1 cellular context compared by ENCODE assay signal in the genomic region with DNA sequence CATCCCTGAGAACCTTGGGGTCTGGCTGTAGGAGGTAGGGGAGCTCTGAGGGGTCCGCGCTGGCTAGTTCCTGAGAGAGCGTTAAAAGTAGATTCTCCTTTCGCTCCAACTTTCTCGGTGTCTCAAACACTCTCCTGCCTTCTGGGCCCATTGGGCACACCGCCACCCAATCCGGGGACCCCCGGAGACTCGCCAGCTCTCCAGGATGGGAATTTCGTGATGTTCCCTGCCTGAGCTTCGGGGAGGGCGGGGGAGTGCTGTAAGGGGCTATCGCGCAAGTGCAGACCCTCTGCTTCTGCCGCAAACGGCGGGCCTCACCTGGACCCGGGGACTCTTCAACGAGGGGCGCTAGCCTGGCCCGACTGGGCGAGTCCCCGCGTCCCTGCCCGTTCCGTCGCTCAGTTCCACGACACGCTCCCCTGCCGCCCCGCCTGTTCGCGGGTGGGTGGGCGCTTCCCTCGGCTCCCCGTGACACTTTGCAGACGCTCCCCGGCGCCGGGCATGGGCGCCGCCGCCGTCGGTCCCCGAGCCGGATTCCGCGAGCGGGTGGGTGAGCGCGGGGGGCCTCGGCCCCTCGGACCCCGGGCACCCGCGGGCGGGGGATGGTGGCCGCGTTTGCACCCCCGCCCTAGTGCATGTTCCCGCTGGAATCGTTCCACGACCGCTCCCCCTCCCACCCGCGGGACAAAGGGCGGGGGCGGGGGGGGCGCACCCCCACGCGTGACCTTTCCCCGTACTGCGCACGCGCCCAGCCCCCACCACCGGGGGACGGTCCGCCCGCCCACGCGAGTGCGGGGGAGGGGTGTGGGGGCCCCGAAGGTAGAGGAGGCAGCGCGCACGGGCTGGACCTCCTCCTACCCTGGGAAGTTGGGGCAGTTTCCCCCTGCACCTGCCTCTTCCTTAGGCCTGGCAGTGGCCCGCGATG.
TF ChIP-seq lines count a peak whose summit lies in the region.

Gene CCDC106, plus strand, starts transcription at position 481 of the 925 bp plus-strand sequence. CDS start 835 bp downstream, outside the sequence.

TF ChIP-seq in K562, 482 proteins besides CTCF, POLR2A, EP300 and RAD21 (continued from another document and continues in another):
- TF ChIP-seq, protein P1, sequence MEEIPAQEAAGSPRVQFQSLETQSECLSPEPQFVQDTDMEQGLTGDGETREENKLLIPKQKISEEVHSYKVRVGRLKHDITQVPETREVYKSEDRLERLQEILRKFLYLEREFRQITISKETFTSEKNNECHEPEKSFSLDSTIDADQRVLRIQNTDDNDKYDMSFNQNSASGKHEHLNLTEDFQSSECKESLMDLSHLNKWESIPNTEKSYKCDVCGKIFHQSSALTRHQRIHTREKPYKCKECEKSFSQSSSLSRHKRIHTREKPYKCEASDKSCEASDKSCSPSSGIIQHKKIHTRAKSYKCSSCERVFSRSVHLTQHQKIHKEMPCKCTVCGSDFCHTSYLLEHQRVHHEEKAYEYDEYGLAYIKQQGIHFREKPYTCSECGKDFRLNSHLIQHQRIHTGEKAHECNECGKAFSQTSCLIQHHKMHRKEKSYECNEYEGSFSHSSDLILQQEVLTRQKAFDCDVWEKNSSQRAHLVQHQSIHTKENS (CRISPR knock-in tag; IDR thresholded peaks at IDR 0.05) = no peak
- no peak for TF ChIP-seq E2F6 (IDR thresholded peaks at IDR 0.05; ENCODE audit: borderline replicate concordance in 1 of 2, extremely low read depth in 1 of 2, insufficient read depth in 1 of 2, insufficient read length in 1 of 2, low read depth in 1 of 2, low read length in 1 of 2, poor library complexity in 1 of 2, severe bottlenecking in 1 of 2)
- TF ChIP-seq ZEB2 (IDR thresholded peaks at IDR 0.05) = no peak
- no peak for TF ChIP-seq NCOA1 (IDR thresholded peaks at IDR 0.05; ENCODE audit: low read depth)
- no peak for TF ChIP-seq CAMTA2 (CRISPR knock-in tag; conservative IDR thresholded peaks at IDR 0.05)
- TF ChIP-seq, protein P2, sequence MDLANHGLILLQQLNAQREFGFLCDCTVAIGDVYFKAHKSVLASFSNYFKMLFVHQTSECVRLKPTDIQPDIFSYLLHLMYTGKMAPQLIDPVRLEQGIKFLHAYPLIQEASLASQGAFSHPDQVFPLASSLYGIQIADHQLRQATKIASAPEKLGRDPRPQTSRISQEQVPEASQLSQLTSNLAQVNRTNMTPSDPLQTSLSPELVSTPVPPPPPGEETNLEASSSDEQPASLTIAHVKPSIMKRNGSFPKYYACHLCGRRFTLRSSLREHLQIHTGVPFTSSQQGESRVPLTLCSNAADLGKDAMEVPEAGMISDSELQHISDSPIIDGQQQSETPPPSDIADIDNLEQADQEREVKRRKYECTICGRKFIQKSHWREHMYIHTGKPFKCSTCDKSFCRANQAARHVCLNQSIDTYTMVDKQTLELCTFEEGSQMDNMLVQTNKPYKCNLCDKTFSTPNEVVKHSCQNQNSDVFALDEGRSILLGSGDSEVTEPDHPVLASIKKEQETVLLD (IDR thresholded peaks at IDR 0.05) = peak; percentile 88
- 0 out of 2 replicates have a peak, but pooled peaks have one; percentile 24 for TF ChIP-seq RBM14 (IDR thresholded peaks at IDR 0.05; ENCODE audit: borderline replicate concordance, insufficient read depth, low read depth, low read length)
- no peak for TF ChIP-seq ZBTB12 (CRISPR knock-in tag; IDR thresholded peaks at IDR 0.05)
- TF ChIP-seq, protein P3, sequence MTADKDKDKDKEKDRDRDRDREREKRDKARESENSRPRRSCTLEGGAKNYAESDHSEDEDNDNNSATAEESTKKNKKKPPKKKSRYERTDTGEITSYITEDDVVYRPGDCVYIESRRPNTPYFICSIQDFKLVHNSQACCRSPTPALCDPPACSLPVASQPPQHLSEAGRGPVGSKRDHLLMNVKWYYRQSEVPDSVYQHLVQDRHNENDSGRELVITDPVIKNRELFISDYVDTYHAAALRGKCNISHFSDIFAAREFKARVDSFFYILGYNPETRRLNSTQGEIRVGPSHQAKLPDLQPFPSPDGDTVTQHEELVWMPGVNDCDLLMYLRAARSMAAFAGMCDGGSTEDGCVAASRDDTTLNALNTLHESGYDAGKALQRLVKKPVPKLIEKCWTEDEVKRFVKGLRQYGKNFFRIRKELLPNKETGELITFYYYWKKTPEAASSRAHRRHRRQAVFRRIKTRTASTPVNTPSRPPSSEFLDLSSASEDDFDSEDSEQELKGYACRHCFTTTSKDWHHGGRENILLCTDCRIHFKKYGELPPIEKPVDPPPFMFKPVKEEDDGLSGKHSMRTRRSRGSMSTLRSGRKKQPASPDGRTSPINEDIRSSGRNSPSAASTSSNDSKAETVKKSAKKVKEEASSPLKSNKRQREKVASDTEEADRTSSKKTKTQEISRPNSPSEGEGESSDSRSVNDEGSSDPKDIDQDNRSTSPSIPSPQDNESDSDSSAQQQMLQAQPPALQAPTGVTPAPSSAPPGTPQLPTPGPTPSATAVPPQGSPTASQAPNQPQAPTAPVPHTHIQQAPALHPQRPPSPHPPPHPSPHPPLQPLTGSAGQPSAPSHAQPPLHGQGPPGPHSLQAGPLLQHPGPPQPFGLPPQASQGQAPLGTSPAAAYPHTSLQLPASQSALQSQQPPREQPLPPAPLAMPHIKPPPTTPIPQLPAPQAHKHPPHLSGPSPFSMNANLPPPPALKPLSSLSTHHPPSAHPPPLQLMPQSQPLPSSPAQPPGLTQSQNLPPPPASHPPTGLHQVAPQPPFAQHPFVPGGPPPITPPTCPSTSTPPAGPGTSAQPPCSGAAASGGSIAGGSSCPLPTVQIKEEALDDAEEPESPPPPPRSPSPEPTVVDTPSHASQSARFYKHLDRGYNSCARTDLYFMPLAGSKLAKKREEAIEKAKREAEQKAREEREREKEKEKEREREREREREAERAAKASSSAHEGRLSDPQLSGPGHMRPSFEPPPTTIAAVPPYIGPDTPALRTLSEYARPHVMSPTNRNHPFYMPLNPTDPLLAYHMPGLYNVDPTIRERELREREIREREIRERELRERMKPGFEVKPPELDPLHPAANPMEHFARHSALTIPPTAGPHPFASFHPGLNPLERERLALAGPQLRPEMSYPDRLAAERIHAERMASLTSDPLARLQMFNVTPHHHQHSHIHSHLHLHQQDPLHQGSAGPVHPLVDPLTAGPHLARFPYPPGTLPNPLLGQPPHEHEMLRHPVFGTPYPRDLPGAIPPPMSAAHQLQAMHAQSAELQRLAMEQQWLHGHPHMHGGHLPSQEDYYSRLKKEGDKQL (CRISPR knock-in tag; IDR thresholded peaks at IDR 0.05; ENCODE audit: borderline replicate concordance) = no peak
- no peak for TF ChIP-seq ZNF76 (CRISPR knock-in tag; IDR thresholded peaks at IDR 0.05; ENCODE audit: borderline replicate concordance)
- TF ChIP-seq RB1 (IDR thresholded peaks at IDR 0.05; ENCODE audit: low read depth) = peak; percentile 92
- no peak for TF ChIP-seq EWSR1 (IDR thresholded peaks at IDR 0.05; ENCODE audit: borderline replicate concordance, low read depth, partially characterized antibody)
- peak; percentile 86 for TF ChIP-seq SP1 (CRISPR knock-in tag; IDR thresholded peaks at IDR 0.05)
- no peak for TF ChIP-seq GTF2F1 (IDR thresholded peaks at IDR 0.05; ENCODE audit: low read depth, low read length)
- no peak for TF ChIP-seq NFRKB (IDR thresholded peaks at IDR 0.05; ENCODE audit: low read depth)
- no peak for TF ChIP-seq KDM2B (CRISPR knock-in tag; IDR thresholded peaks at IDR 0.05)
- TF ChIP-seq ZNF165 (CRISPR knock-in tag; IDR thresholded peaks at IDR 0.05; ENCODE audit: borderline replicate concordance) = no peak
- TF ChIP-seq MCM5 (IDR thresholded peaks at IDR 0.05; ENCODE audit: low read depth) = no peak
- TF ChIP-seq ZNF407 (IDR thresholded peaks at IDR 0.05; ENCODE audit: low read depth) = no peak
- TF ChIP-seq, protein P4, sequence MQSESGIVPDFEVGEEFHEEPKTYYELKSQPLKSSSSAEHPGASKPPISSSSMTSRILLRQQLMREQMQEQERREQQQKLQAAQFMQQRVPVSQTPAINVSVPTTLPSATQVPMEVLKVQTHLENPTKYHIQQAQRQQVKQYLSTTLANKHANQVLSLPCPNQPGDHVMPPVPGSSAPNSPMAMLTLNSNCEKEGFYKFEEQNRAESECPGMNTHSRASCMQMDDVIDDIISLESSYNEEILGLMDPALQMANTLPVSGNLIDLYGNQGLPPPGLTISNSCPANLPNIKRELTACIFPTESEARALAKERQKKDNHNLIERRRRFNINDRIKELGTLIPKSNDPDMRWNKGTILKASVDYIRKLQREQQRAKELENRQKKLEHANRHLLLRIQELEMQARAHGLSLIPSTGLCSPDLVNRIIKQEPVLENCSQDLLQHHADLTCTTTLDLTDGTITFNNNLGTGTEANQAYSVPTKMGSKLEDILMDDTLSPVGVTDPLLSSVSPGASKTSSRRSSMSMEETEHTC (IDR thresholded peaks at IDR 0.05) = no peak
- no peak for TF ChIP-seq FOS (IDR thresholded peaks at IDR 0.05; ENCODE audit: extremely low read depth, insufficient read length)
- TF ChIP-seq ARID2 (IDR thresholded peaks at IDR 0.05) = no peak
- TF ChIP-seq ZNF445 (CRISPR knock-in tag; IDR thresholded peaks at IDR 0.05; ENCODE audit: low read depth) = no peak
- TF ChIP-seq HINFP (tag; conservative IDR thresholded peaks at IDR 0.05; ENCODE audit: low read depth) = no peak
- no peak for TF ChIP-seq ZC3H11A (IDR thresholded peaks at IDR 0.05; ENCODE audit: low read depth, low read length)
- TF ChIP-seq TAF9B (IDR thresholded peaks at IDR 0.05; ENCODE audit: partially characterized antibody) = no peak
- no peak for TF ChIP-seq ZNF175 (CRISPR knock-in tag; IDR thresholded peaks at IDR 0.05; ENCODE audit: low read depth)
